1 cellular context compared by ENCODE assay signal in the genomic region with DNA sequence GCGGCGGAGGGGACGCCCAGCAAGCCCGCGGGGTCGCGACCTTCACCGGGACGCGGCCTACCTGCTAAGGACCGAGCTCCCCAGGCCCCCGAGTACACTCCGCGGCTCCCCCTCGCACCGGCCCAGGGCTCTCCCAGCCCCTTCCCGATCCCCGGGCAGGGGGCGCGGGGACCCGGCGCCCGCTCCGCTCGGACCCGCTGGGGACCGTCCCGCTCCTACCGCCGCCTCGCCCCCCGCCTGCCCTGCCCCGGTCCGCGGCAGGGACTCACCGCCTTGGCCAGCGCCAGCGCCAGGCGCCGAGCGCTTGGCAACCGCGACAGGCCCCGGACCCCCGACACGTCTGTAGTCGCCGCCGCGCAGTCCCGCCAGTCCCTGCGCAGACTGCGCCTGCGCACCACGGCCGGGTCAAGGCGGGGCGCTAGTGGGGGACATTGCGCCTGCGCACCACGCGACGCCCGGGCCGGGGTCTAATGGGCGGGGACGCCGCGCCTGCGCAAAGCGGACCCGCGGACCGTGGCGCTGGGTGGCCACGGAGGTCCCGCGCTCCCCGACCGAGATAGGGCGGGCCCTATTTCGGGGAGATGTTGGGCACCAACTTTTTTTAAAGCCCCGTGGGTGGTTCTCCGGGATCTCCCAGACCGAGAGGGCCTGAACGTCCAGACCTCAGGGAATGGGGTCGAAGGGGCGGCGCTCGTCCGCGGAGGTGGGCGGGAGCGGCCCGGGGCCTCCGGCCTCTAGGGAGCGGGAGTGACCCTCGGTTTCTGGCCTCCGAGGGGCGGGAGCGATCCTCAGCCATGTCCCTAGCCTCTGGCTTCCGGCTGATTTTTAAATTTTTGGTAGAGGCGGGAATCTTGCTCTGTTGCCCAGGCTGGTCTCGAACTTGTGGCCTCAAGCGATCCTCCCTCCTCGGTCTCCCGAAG.
A peak's percentile ranks its signal among the peaks of the same experiment; 100 is the strongest.
TF ChIP-seq lines count a peak whose summit lies in the region.

No MANE protein-coding gene starts in this region.

TF ChIP-seq in A549, 52 proteins besides CTCF, POLR2A, EP300 and RAD21 (continued from another document):
- TF ChIP-seq, protein P1, sequence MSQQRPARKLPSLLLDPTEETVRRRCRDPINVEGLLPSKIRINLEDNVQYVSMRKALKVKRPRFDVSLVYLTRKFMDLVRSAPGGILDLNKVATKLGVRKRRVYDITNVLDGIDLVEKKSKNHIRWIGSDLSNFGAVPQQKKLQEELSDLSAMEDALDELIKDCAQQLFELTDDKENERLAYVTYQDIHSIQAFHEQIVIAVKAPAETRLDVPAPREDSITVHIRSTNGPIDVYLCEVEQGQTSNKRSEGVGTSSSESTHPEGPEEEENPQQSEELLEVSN (IDR thresholded peaks at IDR 0.05; ENCODE audit: borderline replicate concordance, low read depth): peak; percentile 23; the same call in 1 of the 2 replicates
- peak; percentile 66; the same call in 1 of the 2 replicates for TF ChIP-seq PHF8 (IDR thresholded peaks at IDR 0.05; ENCODE audit: borderline replicate concordance, low read depth)
